Comparison of ENCODE assay signal across 1 cellular context in the genomic region with DNA sequence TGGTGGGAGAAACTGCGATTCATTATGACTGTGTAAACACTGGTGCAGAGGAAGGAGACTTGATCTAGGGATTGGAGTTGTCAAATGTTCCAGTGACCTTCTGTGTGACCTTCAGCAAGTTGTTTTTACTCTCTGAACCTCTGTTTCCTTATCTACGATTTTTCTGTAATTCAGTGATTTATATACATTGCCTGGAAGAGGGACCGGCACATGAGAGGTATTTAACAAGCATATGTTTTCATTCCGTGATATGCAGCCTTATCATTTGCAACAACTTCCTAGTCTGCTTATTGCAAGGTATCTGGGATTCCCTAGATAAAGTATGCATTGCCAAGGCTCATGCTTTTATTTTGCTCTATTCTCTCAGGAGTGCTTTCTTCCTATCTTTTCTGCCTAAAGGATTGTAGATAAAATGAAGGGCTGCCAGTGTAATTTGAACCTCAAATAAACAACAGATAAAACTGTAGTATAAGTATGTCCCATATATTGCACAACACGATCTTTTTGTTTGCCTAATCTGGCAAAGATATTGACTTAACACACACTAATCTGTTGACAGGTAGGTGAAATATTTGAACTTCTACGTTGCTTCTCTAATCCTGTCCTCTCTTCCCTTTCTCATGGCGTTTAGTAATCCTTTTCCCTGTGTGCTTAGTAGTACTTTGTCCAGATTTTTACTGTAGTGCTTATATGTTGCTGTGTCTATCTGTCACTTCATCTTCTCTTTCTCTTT.
TF ChIP-seq lines count a peak whose summit lies in the region.

No MANE protein-coding gene starts in this region.

TF ChIP-seq in HepG2, 621 proteins besides CTCF, POLR2A, EP300 and RAD21 (continued from another document and continues in another):
- TF ChIP-seq, protein P1, sequence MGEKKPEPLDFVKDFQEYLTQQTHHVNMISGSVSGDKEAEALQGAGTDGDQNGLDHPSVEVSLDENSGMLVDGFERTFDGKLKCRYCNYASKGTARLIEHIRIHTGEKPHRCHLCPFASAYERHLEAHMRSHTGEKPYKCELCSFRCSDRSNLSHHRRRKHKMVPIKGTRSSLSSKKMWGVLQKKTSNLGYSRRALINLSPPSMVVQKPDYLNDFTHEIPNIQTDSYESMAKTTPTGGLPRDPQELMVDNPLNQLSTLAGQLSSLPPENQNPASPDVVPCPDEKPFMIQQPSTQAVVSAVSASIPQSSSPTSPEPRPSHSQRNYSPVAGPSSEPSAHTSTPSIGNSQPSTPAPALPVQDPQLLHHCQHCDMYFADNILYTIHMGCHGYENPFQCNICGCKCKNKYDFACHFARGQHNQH (CRISPR knock-in tag; IDR thresholded peaks at IDR 0.05): peak; percentile 44; the same call in 1 of the 2 replicates
- TF ChIP-seq RBM22 (optimal IDR thresholded peaks at IDR 0.05; ENCODE audit: low read length) (no peak), MIER3 (CRISPR knock-in tag; IDR thresholded peaks at IDR 0.05; ENCODE audit: borderline replicate concordance) (peak; percentile 75; the same call in 1 of the 2 replicates), PHF21A (CRISPR knock-in tag; IDR thresholded peaks at IDR 0.05) (peak; percentile 52; the same call in 1 of the 2 replicates), ZBTB42 (CRISPR knock-in tag; IDR thresholded peaks at IDR 0.05) (no peak), ZNF552 (CRISPR knock-in tag; IDR thresholded peaks at IDR 0.05; ENCODE audit: borderline replicate concordance) (peak; percentile 47; the same call in 1 of the 2 replicates), NFYC (CRISPR knock-in tag; IDR thresholded peaks at IDR 0.05) (no peak), ZBTB7A (CRISPR knock-in tag; IDR thresholded peaks at IDR 0.05) (no peak), HNRNPL (IDR thresholded peaks at IDR 0.05; ENCODE audit: low read depth, low read length) (0 out of 2 replicates have a peak, but pooled peaks have one; percentile 51), ZFP36L1 (CRISPR knock-in tag; IDR thresholded peaks at IDR 0.05) (0 out of 2 replicates have a peak, but pooled peaks have one; percentile 78), LCORL (IDR thresholded peaks at IDR 0.05) (0 out of 2 replicates have a peak, but pooled peaks have one; percentile 41), LCORL (CRISPR knock-in tag; IDR thresholded peaks at IDR 0.05) (peak; percentile 37; the same call in 1 of the 2 replicates), ZFP62 (CRISPR knock-in tag; IDR thresholded peaks at IDR 0.05) (no peak), ATF7-NPFF (CRISPR knock-in tag; IDR thresholded peaks at IDR 0.05; ENCODE audit: low read depth) (no peak), CREB1 (IDR thresholded peaks at IDR 0.05) (no peak), CREB1 (CRISPR knock-in tag; IDR thresholded peaks at IDR 0.05) (peak; percentile 65), SAP130 (CRISPR knock-in tag; IDR thresholded peaks at IDR 0.05; ENCODE audit: low read depth) (peak; percentile 58), ZZZ3 (CRISPR knock-in tag; IDR thresholded peaks at IDR 0.05; ENCODE audit: borderline replicate concordance) (no peak), ZMAT3 (CRISPR knock-in tag; conservative IDR thresholded peaks at IDR 0.05) (0 out of 2 replicates have a peak, but pooled peaks have one; percentile 38), JDP2 (CRISPR knock-in tag; IDR thresholded peaks at IDR 0.05; ENCODE audit: borderline replicate concordance) (no peak), SP5 (CRISPR knock-in tag; IDR thresholded peaks at IDR 0.05; ENCODE audit: borderline replicate concordance, low read depth) (peak; percentile 37; the same call in 1 of the 2 replicates), HHEX (CRISPR knock-in tag; IDR thresholded peaks at IDR 0.05) (peak; percentile 96), ZNF569 (CRISPR knock-in tag; IDR thresholded peaks at IDR 0.05; ENCODE audit: borderline replicate concordance) (no peak), KLF16 (CRISPR knock-in tag; IDR thresholded peaks at IDR 0.05) (peak in 1 of 2 experiments; percentile 74; a peak in 1 of 4 replicates), TEAD3 (CRISPR knock-in tag; optimal IDR thresholded peaks at IDR 0.05; ENCODE audit: borderline replicate concordance) (peak; percentile 71), DPF2 (CRISPR knock-in tag; IDR thresholded peaks at IDR 0.05; ENCODE audit: borderline replicate concordance, low read depth) (peak; percentile 89), ATAD3A (CRISPR knock-in tag; IDR thresholded peaks at IDR 0.05) (no peak), ZNF331 (CRISPR knock-in tag; IDR thresholded peaks at IDR 0.05) (peak; percentile 70), SMAD3 (CRISPR knock-in tag; IDR thresholded peaks at IDR 0.05) (peak; percentile 67; the same call in 1 of the 2 replicates), GLI4 (CRISPR knock-in tag; IDR thresholded peaks at IDR 0.05; ENCODE audit: borderline replicate concordance) (no peak), PITX1 (CRISPR knock-in tag; IDR thresholded peaks at IDR 0.05) (peak; percentile 98), PAX8 (CRISPR knock-in tag; IDR thresholded peaks at IDR 0.05; ENCODE audit: borderline replicate concordance) (no peak), SMYD3 (CRISPR knock-in tag; IDR thresholded peaks at IDR 0.05) (peak; percentile 85; the same call in 1 of the 2 replicates), ZSCAN29 (CRISPR knock-in tag; conservative IDR thresholded peaks at IDR 0.05) (no peak), NKX3-1 (CRISPR knock-in tag; IDR thresholded peaks at IDR 0.05) (peak; percentile 76; the same call in 1 of the 2 replicates), TBX3 (IDR thresholded peaks at IDR 0.05; ENCODE audit: borderline replicate concordance) (peak; percentile 94), KLF6 (CRISPR knock-in tag; IDR thresholded peaks at IDR 0.05) (0 out of 2 replicates have a peak, but pooled peaks have one; percentile 41), HOXD1 (CRISPR knock-in tag; IDR thresholded peaks at IDR 0.05) (peak; percentile 78; the same call in 1 of the 2 replicates), ATF1 (CRISPR knock-in tag; IDR thresholded peaks at IDR 0.05) (peak; percentile 74), NAIF1 (CRISPR knock-in tag; IDR thresholded peaks at IDR 0.05; ENCODE audit: borderline replicate concordance) (no peak), ZFP1 (CRISPR knock-in tag; IDR thresholded peaks at IDR 0.05) (peak; percentile 79; the same call in 1 of the 2 replicates), SMAD9 (CRISPR knock-in tag; IDR thresholded peaks at IDR 0.05) (no peak), GATAD2A (CRISPR knock-in tag; IDR thresholded peaks at IDR 0.05) (peak; percentile 96)
- TF ChIP-seq, protein P2, sequence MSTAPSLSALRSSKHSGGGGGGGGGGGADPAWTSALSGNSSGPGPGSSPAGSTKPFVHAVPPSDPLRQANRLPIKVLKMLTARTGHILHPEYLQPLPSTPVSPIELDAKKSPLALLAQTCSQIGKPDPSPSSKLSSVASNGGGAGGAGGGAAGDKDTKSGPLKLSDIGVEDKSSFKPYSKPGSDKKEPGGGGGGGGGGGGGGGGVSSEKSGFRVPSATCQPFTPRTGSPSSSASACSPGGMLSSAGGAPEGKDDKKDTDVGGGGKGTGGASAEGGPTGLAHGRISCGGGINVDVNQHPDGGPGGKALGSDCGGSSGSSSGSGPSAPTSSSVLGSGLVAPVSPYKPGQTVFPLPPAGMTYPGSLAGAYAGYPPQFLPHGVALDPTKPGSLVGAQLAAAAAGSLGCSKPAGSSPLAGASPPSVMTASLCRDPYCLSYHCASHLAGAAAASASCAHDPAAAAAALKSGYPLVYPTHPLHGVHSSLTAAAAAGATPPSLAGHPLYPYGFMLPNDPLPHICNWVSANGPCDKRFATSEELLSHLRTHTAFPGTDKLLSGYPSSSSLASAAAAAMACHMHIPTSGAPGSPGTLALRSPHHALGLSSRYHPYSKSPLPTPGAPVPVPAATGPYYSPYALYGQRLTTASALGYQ (CRISPR knock-in tag; IDR thresholded peaks at IDR 0.05): peak; percentile 99
- TF ChIP-seq, protein P3, sequence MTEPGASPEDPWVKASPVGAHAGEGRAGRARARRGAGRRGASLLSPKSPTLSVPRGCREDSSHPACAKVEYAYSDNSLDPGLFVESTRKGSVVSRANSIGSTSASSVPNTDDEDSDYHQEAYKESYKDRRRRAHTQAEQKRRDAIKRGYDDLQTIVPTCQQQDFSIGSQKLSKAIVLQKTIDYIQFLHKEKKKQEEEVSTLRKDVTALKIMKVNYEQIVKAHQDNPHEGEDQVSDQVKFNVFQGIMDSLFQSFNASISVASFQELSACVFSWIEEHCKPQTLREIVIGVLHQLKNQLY (CRISPR knock-in tag; IDR thresholded peaks at IDR 0.05): 0 out of 2 replicates have a peak, but pooled peaks have one; percentile 50
- TF ChIP-seq, protein P4, sequence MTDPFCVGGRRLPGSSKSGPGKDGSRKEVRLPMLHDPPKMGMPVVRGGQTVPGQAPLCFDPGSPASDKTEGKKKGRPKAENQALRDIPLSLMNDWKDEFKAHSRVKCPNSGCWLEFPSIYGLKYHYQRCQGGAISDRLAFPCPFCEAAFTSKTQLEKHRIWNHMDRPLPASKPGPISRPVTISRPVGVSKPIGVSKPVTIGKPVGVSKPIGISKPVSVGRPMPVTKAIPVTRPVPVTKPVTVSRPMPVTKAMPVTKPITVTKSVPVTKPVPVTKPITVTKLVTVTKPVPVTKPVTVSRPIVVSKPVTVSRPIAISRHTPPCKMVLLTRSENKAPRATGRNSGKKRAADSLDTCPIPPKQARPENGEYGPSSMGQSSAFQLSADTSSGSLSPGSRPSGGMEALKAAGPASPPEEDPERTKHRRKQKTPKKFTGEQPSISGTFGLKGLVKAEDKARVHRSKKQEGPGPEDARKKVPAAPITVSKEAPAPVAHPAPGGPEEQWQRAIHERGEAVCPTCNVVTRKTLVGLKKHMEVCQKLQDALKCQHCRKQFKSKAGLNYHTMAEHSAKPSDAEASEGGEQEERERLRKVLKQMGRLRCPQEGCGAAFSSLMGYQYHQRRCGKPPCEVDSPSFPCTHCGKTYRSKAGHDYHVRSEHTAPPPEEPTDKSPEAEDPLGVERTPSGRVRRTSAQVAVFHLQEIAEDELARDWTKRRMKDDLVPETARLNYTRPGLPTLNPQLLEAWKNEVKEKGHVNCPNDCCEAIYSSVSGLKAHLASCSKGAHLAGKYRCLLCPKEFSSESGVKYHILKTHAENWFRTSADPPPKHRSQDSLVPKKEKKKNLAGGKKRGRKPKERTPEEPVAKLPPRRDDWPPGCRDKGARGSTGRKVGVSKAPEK (CRISPR knock-in tag; IDR thresholded peaks at IDR 0.05; ENCODE audit: borderline replicate concordance): peak; percentile 98
- TF ChIP-seq, protein P5, sequence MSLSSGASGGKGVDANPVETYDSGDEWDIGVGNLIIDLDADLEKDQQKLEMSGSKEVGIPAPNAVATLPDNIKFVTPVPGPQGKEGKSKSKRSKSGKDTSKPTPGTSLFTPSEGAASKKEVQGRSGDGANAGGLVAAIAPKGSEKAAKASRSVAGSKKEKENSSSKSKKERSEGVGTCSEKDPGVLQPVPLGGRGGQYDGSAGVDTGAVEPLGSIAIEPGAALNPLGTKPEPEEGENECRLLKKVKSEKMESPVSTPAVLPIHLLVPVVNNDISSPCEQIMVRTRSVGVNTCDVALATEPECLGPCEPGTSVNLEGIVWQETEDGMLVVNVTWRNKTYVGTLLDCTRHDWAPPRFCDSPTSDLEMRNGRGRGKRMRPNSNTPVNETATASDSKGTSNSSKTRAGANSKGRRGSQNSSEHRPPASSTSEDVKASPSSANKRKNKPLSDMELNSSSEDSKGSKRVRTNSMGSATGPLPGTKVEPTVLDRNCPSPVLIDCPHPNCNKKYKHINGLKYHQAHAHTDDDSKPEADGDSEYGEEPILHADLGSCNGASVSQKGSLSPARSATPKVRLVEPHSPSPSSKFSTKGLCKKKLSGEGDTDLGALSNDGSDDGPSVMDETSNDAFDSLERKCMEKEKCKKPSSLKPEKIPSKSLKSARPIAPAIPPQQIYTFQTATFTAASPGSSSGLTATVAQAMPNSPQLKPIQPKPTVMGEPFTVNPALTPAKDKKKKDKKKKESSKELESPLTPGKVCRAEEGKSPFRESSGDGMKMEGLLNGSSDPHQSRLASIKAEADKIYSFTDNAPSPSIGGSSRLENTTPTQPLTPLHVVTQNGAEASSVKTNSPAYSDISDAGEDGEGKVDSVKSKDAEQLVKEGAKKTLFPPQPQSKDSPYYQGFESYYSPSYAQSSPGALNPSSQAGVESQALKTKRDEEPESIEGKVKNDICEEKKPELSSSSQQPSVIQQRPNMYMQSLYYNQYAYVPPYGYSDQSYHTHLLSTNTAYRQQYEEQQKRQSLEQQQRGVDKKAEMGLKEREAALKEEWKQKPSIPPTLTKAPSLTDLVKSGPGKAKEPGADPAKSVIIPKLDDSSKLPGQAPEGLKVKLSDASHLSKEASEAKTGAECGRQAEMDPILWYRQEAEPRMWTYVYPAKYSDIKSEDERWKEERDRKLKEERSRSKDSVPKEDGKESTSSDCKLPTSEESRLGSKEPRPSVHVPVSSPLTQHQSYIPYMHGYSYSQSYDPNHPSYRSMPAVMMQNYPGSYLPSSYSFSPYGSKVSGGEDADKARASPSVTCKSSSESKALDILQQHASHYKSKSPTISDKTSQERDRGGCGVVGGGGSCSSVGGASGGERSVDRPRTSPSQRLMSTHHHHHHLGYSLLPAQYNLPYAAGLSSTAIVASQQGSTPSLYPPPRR (CRISPR knock-in tag; IDR thresholded peaks at IDR 0.05; ENCODE audit: borderline replicate concordance): peak; percentile 100
- TF ChIP-seq, protein P6, sequence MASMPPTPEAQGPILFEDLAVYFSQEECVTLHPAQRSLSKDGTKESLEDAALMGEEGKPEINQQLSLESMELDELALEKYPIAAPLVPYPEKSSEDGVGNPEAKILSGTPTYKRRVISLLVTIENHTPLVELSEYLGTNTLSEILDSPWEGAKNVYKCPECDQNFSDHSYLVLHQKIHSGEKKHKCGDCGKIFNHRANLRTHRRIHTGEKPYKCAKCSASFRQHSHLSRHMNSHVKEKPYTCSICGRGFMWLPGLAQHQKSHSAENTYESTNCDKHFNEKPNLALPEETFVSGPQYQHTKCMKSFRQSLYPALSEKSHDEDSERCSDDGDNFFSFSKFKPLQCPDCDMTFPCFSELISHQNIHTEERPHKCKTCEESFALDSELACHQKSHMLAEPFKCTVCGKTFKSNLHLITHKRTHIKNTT (CRISPR knock-in tag; IDR thresholded peaks at IDR 0.05): no peak
- TF ChIP-seq, protein P7, sequence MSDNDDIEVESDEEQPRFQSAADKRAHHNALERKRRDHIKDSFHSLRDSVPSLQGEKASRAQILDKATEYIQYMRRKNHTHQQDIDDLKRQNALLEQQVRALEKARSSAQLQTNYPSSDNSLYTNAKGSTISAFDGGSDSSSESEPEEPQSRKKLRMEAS (IDR thresholded peaks at IDR 0.05): 0 out of 2 replicates have a peak, but pooled peaks have one; percentile 25
